27 cellular contexts compared by ENCODE assay signal in genomic region chr4:105831189-105831588, GRCh38.
"Had no signal": no experiment of that assay in that cellular context is flagged by ENCODE, and none has a peak within 500 bp of the region (broad histone marks: within the 10 kb centered on the region; RNA-seq: fewer than 3 reads in every experiment).

No MANE protein-coding gene starts in this region.

- H3K4me3 Mint-ChIP-seq: naive B cell; naive thymus-derived CD8-positive, alpha-beta T cell; natural killer cell treated with Interleukin-12 subunit alpha and Interleukin-12 subunit beta and Interleukin-15 and Interleukin-18, amount 100 ng/mL, for 72 hours; nephron progenitor cell; neural progenitor cell; stimulated activated effector memory CD8-positive, alpha-beta T cell treated with anti-CD3 and anti-CD28 coated beads, Interleukin-12 subunit alpha, Interleukin-12 subunit beta, amount 100 ng/mL, for 72 hours; stimulated activated naive B cell treated with anti-CD40 and anti-IgM and Interleukin-4, amounts not matched to agents 10 μg/mL and 1 μg/mL and 100 μg/mL, for 72 hours; stimulated activated naive CD8-positive, alpha-beta T cell treated with anti-CD3 and anti-CD28 coated beads, Interleukin-15, amount 100 ng/mL, for 72 hours had no signal

- H3K27ac ChIP-seq: neural progenitor cell, ovary, psoas muscle, right lobe of liver, sigmoid colon, thoracic aorta, thyroid gland, tibial nerve, upper lobe of left lung, vagina had no signal

- H3K4me1 Mint-ChIP-seq: naive B cell; naive thymus-derived CD8-positive, alpha-beta T cell; nephron progenitor cell; neural progenitor cell; stimulated activated effector memory CD8-positive, alpha-beta T cell treated with anti-CD3 and anti-CD28 coated beads, Interleukin-12 subunit alpha, Interleukin-12 subunit beta, amount 100 ng/mL, for 72 hours; stimulated activated naive B cell treated with anti-CD40 and anti-IgM and Interleukin-4, amounts not matched to agents 10 μg/mL and 1 μg/mL and 100 μg/mL, for 72 hours; stimulated activated naive CD8-positive, alpha-beta T cell treated with anti-CD3 and anti-CD28 coated beads, Interleukin-15, amount 100 ng/mL, for 72 hours had no signal

- H3K4me3 ChIP-seq: neural progenitor cell, ovary, psoas muscle, right lobe of liver, sigmoid colon, thoracic aorta, thyroid gland, tibial nerve, upper lobe of left lung, vagina had no signal

- ATAC-seq: naive thymus-derived CD8-positive, alpha-beta T cell; natural killer cell treated with Interleukin-12 subunit alpha and Interleukin-12 subunit beta and Interleukin-15 and Interleukin-18, amount 100 ng/mL, for 72 hours; psoas muscle; right cardiac atrium; right lobe of liver; stimulated activated effector memory CD8-positive, alpha-beta T cell treated with anti-CD3 and anti-CD28 coated beads, Interleukin-12 subunit alpha, Interleukin-12 subunit beta, amount 100 ng/mL, for 72 hours; stimulated activated naive B cell treated with anti-CD40 and anti-IgM and Interleukin-4, amounts not matched to agents 10 μg/mL and 1 μg/mL and 100 μg/mL, for 72 hours; stimulated activated naive CD8-positive, alpha-beta T cell treated with anti-CD3 and anti-CD28 coated beads, Interleukin-15, amount 100 ng/mL, for 72 hours; stimulated activated naive CD8-positive, alpha-beta T cell treated with anti-CD3 and anti-CD28 coated beads, Interleukin-15, Interleukin-2, amounts not matched to agents 100 U/mL and 50 U/mL, for 24 hours had no signal

- H3K36me3 ChIP-seq: ovary, right lobe of liver, sigmoid colon, thyroid gland, upper lobe of left lung, vagina had no signal

- H3K27ac Mint-ChIP-seq: naive thymus-derived CD8-positive, alpha-beta T cell; natural killer cell treated with Interleukin-12 subunit alpha and Interleukin-12 subunit beta and Interleukin-15 and Interleukin-18, amount 100 ng/mL, for 72 hours; nephron progenitor cell; neural progenitor cell; stimulated activated effector memory CD8-positive, alpha-beta T cell treated with anti-CD3 and anti-CD28 coated beads, Interleukin-12 subunit alpha, Interleukin-12 subunit beta, amount 100 ng/mL, for 72 hours; stimulated activated naive B cell treated with anti-CD40 and anti-IgM and Interleukin-4, amounts not matched to agents 10 μg/mL and 1 μg/mL and 100 μg/mL, for 72 hours; stimulated activated naive CD8-positive, alpha-beta T cell treated with anti-CD3 and anti-CD28 coated beads, Interleukin-15, amount 100 ng/mL, for 72 hours had no signal

- H3K27me3 Mint-ChIP-seq: naive B cell; naive thymus-derived CD8-positive, alpha-beta T cell; natural killer cell treated with Interleukin-12 subunit alpha and Interleukin-12 subunit beta and Interleukin-15 and Interleukin-18, amount 100 ng/mL, for 72 hours; stimulated activated naive B cell treated with anti-CD40 and anti-IgM and Interleukin-4, amounts not matched to agents 10 μg/mL and 1 μg/mL and 100 μg/mL, for 72 hours; stimulated activated naive CD8-positive, alpha-beta T cell treated with anti-CD3 and anti-CD28 coated beads, Interleukin-15, amount 100 ng/mL, for 72 hours had no signal

- H3K9me3 ChIP-seq: ovary, psoas muscle, right lobe of liver, sigmoid colon, thoracic aorta, thyroid gland, tibial nerve, upper lobe of left lung, vagina had no signal

- H3K27me3 ChIP-seq: neural progenitor cell, ovary, right lobe of liver, sigmoid colon, thyroid gland, tibial nerve, upper lobe of left lung, vagina had no signal

- DNase-seq: naive B cell; naive thymus-derived CD8-positive, alpha-beta T cell; nephron progenitor cell; occipital lobe; ovary; psoas muscle; right cardiac atrium; right lobe of liver; sigmoid colon; small intestine; stimulated activated CD4-positive, alpha-beta T cell treated with anti-CD3 and anti-CD28 coated beads, Interleukin-15, amount 100 ng/mL, for 24 hours; stimulated activated CD4-positive, alpha-beta T cell treated with anti-CD3 and anti-CD28 coated beads, Interleukin-2, amount 100 ng/mL, for 24 hours; stimulated activated CD4-positive, alpha-beta T cell treated with anti-CD3 and anti-CD28 coated beads, Interleukin-2, amount 100 ng/mL, for 48 hours; stimulated activated CD4-positive, alpha-beta T cell treated with anti-CD3 and anti-CD28 coated beads, Interleukin-4, amount 100 ng/mL, for 24 hours; stimulated activated naive B cell treated with anti-CD40 and anti-IgM and Interleukin-4, amounts not matched to agents 10 μg/mL and 1 μg/mL and 100 μg/mL, for 72 hours; stimulated activated naive CD8-positive, alpha-beta T cell treated with anti-CD3 and anti-CD28 coated beads, Interleukin-15, amount 100 ng/mL, for 72 hours; stimulated activated naive CD8-positive, alpha-beta T cell treated with anti-CD3 and anti-CD28 coated beads, Interleukin-15, Interleukin-2, amounts not matched to agents 100 U/mL and 50 U/mL, for 24 hours; thyroid gland; trophoblast cell; upper lobe of left lung had no signal

- H2AFZ ChIP-seq: neural progenitor cell had no signal

- FAIRE-seq: urothelium cell line had no signal

- H3K9me3 Mint-ChIP-seq: natural killer cell treated with Interleukin-12 subunit alpha and Interleukin-12 subunit beta and Interleukin-15 and Interleukin-18, amount 100 ng/mL, for 72 hours; neural progenitor cell; stimulated activated effector memory CD8-positive, alpha-beta T cell treated with anti-CD3 and anti-CD28 coated beads, Interleukin-12 subunit alpha, Interleukin-12 subunit beta, amount 100 ng/mL, for 72 hours had no signal

- H3K4me2 ChIP-seq: neural progenitor cell had no signal

- H3K4me1 ChIP-seq: psoas muscle, right lobe of liver, sigmoid colon, thyroid gland, tibial nerve, upper lobe of left lung, vagina had no signal
